ENCODE assay signal across 8 cellular contexts in genomic region chr6:32152414-32153251, GRCh38. TPM values are rescaled to one million over a fixed set of nuclear protein-coding genes. Genes with fewer than 3 reads are reported as not detected.
DNase-seq lines count a peak whose midpoint lies in the region; ATAC-seq lines count a peak whose summit lies in the region.

No MANE protein-coding gene starts in this region.

- peaks cover 15 to 26% of the 10 kb centered on the region in 2 donors for H3K4me1 ChIP-seq in neuronal stem cell (ENCODE audit: control insufficient read depth in 2 of 2, insufficient read depth in 1 of 2, low read depth in 1 of 2, low read length in 2 of 2)

- peaks cover 18% of the 10 kb centered on the region for H3K79me1 ChIP-seq in neuronal stem cell (ENCODE audit: low read depth, low read length)

- WGBS in neuronal stem cell (ENCODE audit: extremely low coverage in 2 of 2, insufficient read length in 2 of 2, insufficient replicate concordance in 1 of 2), 2 donors: no CpG with 5 or more reads among the region's 24 CpGs

- peak overlapping the region; percentile 3 for H2AK5ac ChIP-seq in neuronal stem cell (ENCODE audit: low read depth, low read length)

- H4K91ac ChIP-seq in neuronal stem cell (ENCODE audit: low read depth, low read length, poor library complexity): no peak overlapping the region

- H2BK12ac ChIP-seq in neuronal stem cell (ENCODE audit: low read length): peak overlapping the region; percentile 47

- peak overlapping the region; percentile 14 for H3K9ac ChIP-seq in neuronal stem cell (ENCODE audit: low read depth, low read length, poor library complexity)

- H3K14ac ChIP-seq in neuronal stem cell (ENCODE audit: low read length): no peak overlapping the region

- H3K18ac ChIP-seq in neuronal stem cell (ENCODE audit: low read length): peak overlapping the region; percentile 49

- no peak overlapping the region for H3K4ac ChIP-seq in neuronal stem cell (ENCODE audit: low read length)

- peaks cover 36% of the 10 kb centered on the region for H3K27me3 Mint-ChIP-seq in T-helper 17 cell

- no peak overlapping the region for H4K8ac ChIP-seq in neuronal stem cell (ENCODE audit: low read depth, low read length)

- DNase-seq in Daoy (ENCODE audit: low read depth) (peak; percentile 47), T-helper 17 cell (no peak), fibroblast of peridontal ligament (ENCODE audit: extremely low read depth) (peak; percentile 40), neuronal stem cell (ENCODE audit: low spot score) (no peak), posterior vena cava (ENCODE audit: low spot score) (no peak), SKM-1 treated with dmso at 0.1 percent for 144 hours (lab: John Stamatoyannopoulos, UW; ENCODE audit: unreplicated experiment) (no peak)

- H3K36me3 Mint-ChIP-seq in T-helper 17 cell (ENCODE audit: low read depth): peaks cover 14% of the 10 kb centered on the region

- peak overlapping the region; percentile 36 for H3K27ac ChIP-seq in neuronal stem cell (replicated peaks; ENCODE audit: low read length)

- peak overlapping the region; percentile 87 for H3K4me2 ChIP-seq in neuronal stem cell (ENCODE audit: insufficient read depth, low read length, poor library complexity, severe bottlenecking)

- H3K36me3 ChIP-seq in neuronal stem cell (replicated peaks in 1 of 2; ENCODE audit: control insufficient read depth in 2 of 2, insufficient read depth in 2 of 2, low read length in 2 of 2): peaks cover 16 to 26% of the 10 kb centered on the region in 2 donors

- H3K23ac ChIP-seq in neuronal stem cell (ENCODE audit: low read depth, low read length, poor library complexity): no peak overlapping the region

- H3K27ac Mint-ChIP-seq in T-helper 17 cell: peak overlapping the region; percentile 53

- peaks cover 47% of the 10 kb centered on the region for H3K4me1 Mint-ChIP-seq in T-helper 17 cell

- peak overlapping the region; percentile 76 for H2AFZ ChIP-seq in neuronal stem cell (ENCODE audit: low read length)

- peak overlapping the region; percentile 78 for H3K4me3 Mint-ChIP-seq in T-helper 17 cell

- peaks cover 0 to 31% (median 0%) of the 10 kb centered on the region in 3 experiments for H3K27me3 ChIP-seq in neuronal stem cell (ENCODE audit: control insufficient read depth in 3 of 3, insufficient read depth in 3 of 3, low read depth in 1 of 3, low read length in 3 of 3)

- peak overlapping the region; percentile 56 for H2BK15ac ChIP-seq in neuronal stem cell (ENCODE audit: low read length)

- peak overlapping the region; percentile 60 to 97 for H3K4me3 ChIP-seq in neuronal stem cell (ENCODE audit: low read length in 2 of 2)

- intact Hi-C loops in posterior vena cava (cut with DNase I): no loop called here

- H3K9me3 ChIP-seq in T-helper 17 cell (ENCODE audit: control insufficient read depth, low read length, poor library complexity, severe bottlenecking) (no peaks in the 10 kb centered on the region), neuronal stem cell (replicated peaks in 1 of 2; ENCODE audit: control insufficient read depth in 2 of 2, insufficient read depth in 1 of 2, low read depth in 1 of 2, low read length in 2 of 2) (no peaks in the 10 kb centered on the region)

- no peak overlapping the region for H2BK5ac ChIP-seq in neuronal stem cell (ENCODE audit: low read length)

- H2BK120ac ChIP-seq in neuronal stem cell (ENCODE audit: low read depth, low read length): no peak overlapping the region

- ATAC-seq in T-helper 17 cell (no peak), GM21529 (IDR thresholded peaks at IDR 0.05; ENCODE audit: unreplicated experiment) (no peak), HG02759 (IDR thresholded peaks at IDR 0.05; ENCODE audit: unreplicated experiment) (no peak)

RNA-seq across cellular contexts. Expression of gene PRRT1, which starts 0.9 kb away (rescaled TPM):
- not detected in 2 replicates for total RNA-seq in Daoy (2014; rRNA removed; shearing (Covaris generic))
- total RNA-seq in T-helper 17 cell: under 1 TPM; 0.35 to 0.50 TPM
- 6.4 TPM for polyA plus RNA-seq in neuronal stem cell (2013, experiment 1 of 2)
- polyA plus RNA-seq in neuronal stem cell (2013, experiment 2 of 2): 6.2 TPM
- 1 to 10 TPM; 2.6 to 3.6 TPM for total RNA-seq in posterior vena cava

RNA-seq across cellular contexts. Expression of gene PPT2, which starts 1.3 kb away (rescaled TPM):
- 29.4 and 145 TPM in 2 replicates for total RNA-seq in Daoy (2014; rRNA removed; shearing (Covaris generic))
- 1 to 10 TPM; 8.1 to 9.2 TPM for total RNA-seq in T-helper 17 cell
- polyA plus RNA-seq in neuronal stem cell (2013, experiment 1 of 2): 32.3 TPM
- 31.7 TPM for polyA plus RNA-seq in neuronal stem cell (2013, experiment 2 of 2)
- 10 to 100 TPM; 14.2 to 18.4 TPM for total RNA-seq in posterior vena cava

RNA-seq across cellular contexts. Expression of gene EGFL8, which starts 11.8 kb away (rescaled TPM):
- 0.21 and 2.2 TPM in 2 replicates for total RNA-seq in Daoy (2014; rRNA removed; shearing (Covaris generic))
- total RNA-seq in T-helper 17 cell: 1 to 10 TPM; 9.6 to 9.7 TPM
- 31.8 TPM for polyA plus RNA-seq in neuronal stem cell (2013, experiment 1 of 2)
- 34.2 TPM for polyA plus RNA-seq in neuronal stem cell (2013, experiment 2 of 2)
- total RNA-seq in posterior vena cava: 10 to 100 TPM; 16.9 to 19.2 TPM

RNA-seq across cellular contexts. Expression of gene FKBPL, which starts 22.5 kb away (rescaled TPM):
- 12.7 and 20.2 TPM in 2 replicates for total RNA-seq in Daoy (2014; rRNA removed; shearing (Covaris generic))
- 1 to 10 TPM; 1.5 to 1.6 TPM for total RNA-seq in T-helper 17 cell
- polyA plus RNA-seq in neuronal stem cell (2013, experiment 1 of 2): 6.4 TPM
- 5.8 TPM for polyA plus RNA-seq in neuronal stem cell (2013, experiment 2 of 2)
- total RNA-seq in posterior vena cava: 1 to 10 TPM; 2.0 to 2.8 TPM

RNA-seq across cellular contexts. Expression of gene AGPAT1, which starts 23.3 kb away (rescaled TPM):
- 37.4 and 42.6 TPM in 2 replicates for total RNA-seq in Daoy (2014; rRNA removed; shearing (Covaris generic))
- total RNA-seq in T-helper 17 cell: 10 to 100 TPM; 22.7 to 54.2 TPM
- polyA plus RNA-seq in neuronal stem cell (2013, experiment 1 of 2): 110 TPM
- 106 TPM for polyA plus RNA-seq in neuronal stem cell (2013, experiment 2 of 2)
- 10 to 100 TPM; 42.0 to 53.3 TPM for total RNA-seq in posterior vena cava

Comparison
In these comparisons a context has a peak if more than half of its experiments do, and no peak if none do; other contexts are left out.
1. DNase-seq: peak in Daoy (single experiment) and fibroblast of peridontal ligament (single experiment); none in T-helper 17 cell (0 of 3), neuronal stem cell (single experiment), posterior vena cava (single experiment) and SKM-1 treated with dmso at 0.1 percent for 144 hours (single experiment).